In genomic region chr21:37193676-37194075, GRCh38 we compare ENCODE assay signal across 21 cellular contexts.
"Had no signal": no experiment of that assay in that cellular context is flagged by ENCODE, and none has a peak within 500 bp of the region (broad histone marks: within the 10 kb centered on the region; RNA-seq: fewer than 3 reads in every experiment).

No MANE protein-coding gene starts in this region.

- H3K4me3 ChIP-seq: lower lobe of right lung, right lobe of liver, smooth muscle cell, suprapubic skin, transverse colon, upper lobe of right lung, vagina had no signal

- H2AFZ ChIP-seq: parathyroid adenoma had no signal

- H3K27me3 ChIP-seq: neutrophil, right lobe of liver, suprapubic skin, transverse colon, upper lobe of right lung, vagina had no signal

- H3K4me2 ChIP-seq: smooth muscle cell had no signal

- DNase-seq: cortex of kidney; effector memory CD8-positive, alpha-beta T cell; hypothalamus; left ventricle myocardium superior; lower lobe of right lung; natural killer cell; right lobe of liver; stimulated activated CD4-positive, alpha-beta T cell treated with anti-CD3 and anti-CD28 coated beads, Interleukin-12 subunit alpha, Interleukin-12 subunit beta, amount 100 ng/mL, for 4 hours; stimulated activated CD4-positive, alpha-beta T cell treated with anti-CD3 and anti-CD28 coated beads, Interleukin-1b, Interleukin-23, amount 100 ng/mL, for 48 hours; stimulated activated CD4-positive, alpha-beta T cell treated with anti-CD3 and anti-CD28 coated beads, Interleukin-4, amount 100 ng/mL, for 1 hour; stimulated activated CD8-positive, alpha-beta memory T cell treated with anti-CD3 and anti-CD28 coated beads, Interleukin-4, amount 100 ng/mL, for 48 hours; stimulated activated naive CD4-positive, alpha-beta T cell; stimulated activated naive CD8-positive, alpha-beta T cell treated with anti-CD3 and anti-CD28 coated beads, Interleukin-15, amount 100 ng/mL, for 72 hours; transverse colon; upper lobe of right lung had no signal

- H3K36me3 Mint-ChIP-seq: natural killer cell had no signal

- H3K27ac ChIP-seq: lower lobe of right lung, neutrophil, parathyroid adenoma, right lobe of liver, suprapubic skin, transverse colon, upper lobe of right lung, vagina had no signal

- H3K27ac Mint-ChIP-seq: progenitor cell of endocrine pancreas had no signal

- H3K79me2 ChIP-seq: parathyroid adenoma had no signal

- H3K4me3 Mint-ChIP-seq: effector memory CD8-positive, alpha-beta T cell; natural killer cell; stimulated activated naive CD8-positive, alpha-beta T cell treated with anti-CD3 and anti-CD28 coated beads, Interleukin-15, amount 100 ng/mL, for 72 hours had no signal

- H3K4me1 ChIP-seq: lower lobe of right lung, parathyroid adenoma, right lobe of liver, suprapubic skin, transverse colon, upper lobe of right lung, vagina had no signal

- H3K9me3 Mint-ChIP-seq: effector memory CD8-positive, alpha-beta T cell; natural killer cell; stimulated activated naive CD8-positive, alpha-beta T cell treated with anti-CD3 and anti-CD28 coated beads, Interleukin-15, amount 100 ng/mL, for 72 hours had no signal

- H3K27me3 Mint-ChIP-seq: effector memory CD8-positive, alpha-beta T cell; progenitor cell of endocrine pancreas; stimulated activated naive CD8-positive, alpha-beta T cell treated with anti-CD3 and anti-CD28 coated beads, Interleukin-15, amount 100 ng/mL, for 72 hours had no signal

- H3K4me1 Mint-ChIP-seq: stimulated activated naive CD8-positive, alpha-beta T cell treated with anti-CD3 and anti-CD28 coated beads, Interleukin-15, amount 100 ng/mL, for 72 hours had no signal

- ATAC-seq: effector memory CD8-positive, alpha-beta T cell; left ventricle myocardium superior; lower lobe of right lung; natural killer cell; right lobe of liver; stimulated activated naive CD8-positive, alpha-beta T cell treated with anti-CD3 and anti-CD28 coated beads, Interleukin-15, amount 100 ng/mL, for 72 hours; upper lobe of right lung had no signal
